In the genomic region with DNA sequence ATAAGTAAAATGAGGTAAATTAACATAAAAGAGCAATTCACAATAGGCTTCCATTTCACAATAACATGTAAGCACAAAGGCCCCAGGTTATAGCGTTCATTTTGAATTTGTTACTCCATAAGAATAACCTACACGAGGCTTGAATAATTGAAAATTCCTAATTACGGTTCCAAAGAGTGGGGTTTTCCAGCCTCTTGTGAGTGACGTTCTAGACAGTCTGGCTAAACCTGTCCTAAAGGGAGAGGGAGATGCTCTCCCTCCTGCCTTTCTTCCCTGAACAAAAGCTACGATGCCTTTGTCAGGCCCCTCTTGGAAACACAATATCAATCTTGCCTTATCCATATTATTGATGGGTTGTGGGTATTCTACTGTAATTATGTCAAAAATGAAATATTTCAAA, we compare ENCODE assay signal across 7 cellular contexts.
"Had no signal": no experiment of that assay in that cellular context is flagged by ENCODE, and none has a peak within 500 bp of the region (broad histone marks: within the 10 kb centered on the region; RNA-seq: fewer than 3 reads in every experiment).

No MANE protein-coding gene starts in this region.

- H3K4me2 ChIP-seq: GM23338 had no signal

- H2AFZ ChIP-seq: GM23248, GM23338 had no signal

- H3K27ac ChIP-seq: GM23248 had no signal

- H3K4me3 ChIP-seq: GM23248, GM23338 had no signal

- H3K9ac ChIP-seq: GM23248 had no signal

- DNase-seq: GM23248, GOT3, H7, H9, HCEC 1CT, HFFc6 had no signal
